1 cellular context compared by ENCODE assay signal in the genomic region with DNA sequence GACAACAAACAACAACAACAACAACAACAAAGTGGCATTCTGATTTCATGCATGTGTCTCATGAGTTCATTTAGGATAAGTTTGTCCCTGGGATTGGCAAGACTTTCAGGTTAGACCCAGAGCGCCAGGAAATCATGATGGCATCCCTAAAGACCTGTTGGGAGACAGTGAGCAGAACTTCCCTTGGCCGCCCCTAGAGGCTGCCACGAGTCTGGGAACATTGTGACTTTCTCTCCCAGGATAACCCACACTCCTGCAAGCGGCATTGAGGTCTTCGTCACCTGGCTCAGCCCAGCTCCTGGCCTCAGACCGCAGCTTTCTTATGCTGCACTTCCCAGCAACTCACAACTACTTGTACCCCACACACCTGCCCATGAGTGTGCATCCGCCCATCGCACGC.
TF ChIP-seq lines count a peak whose summit lies in the region.

No MANE protein-coding gene starts in this region.

TF ChIP-seq in H1, 55 proteins besides CTCF, POLR2A, EP300 and RAD21:
- TF ChIP-seq KDM5A (IDR thresholded peaks at IDR 0.05; ENCODE audit: low read length) (no peak), HDAC6 (IDR thresholded peaks at IDR 0.05; ENCODE audit: low read depth, low read length) (no peak), ASH2L (IDR thresholded peaks at IDR 0.05; ENCODE audit: low read length) (no peak), TCF12 (IDR thresholded peaks at IDR 0.05; ENCODE audit: low read depth, low read length) (no peak)
